8 cellular contexts compared by ENCODE assay signal in genomic region chr2:63050186-63050915, GRCh38. TPM values are rescaled to one million over a fixed set of nuclear protein-coding genes. Genes with fewer than 3 reads are reported as not detected.
DNase-seq lines count a peak whose midpoint lies in the region; ATAC-seq and TF ChIP-seq lines count a peak whose summit lies in the region.

OTX1 (plus strand) TSS chr2:63050830; CDS start chr2:63052991, 2,161 bp downstream.

- TF ChIP-seq POLR2A in lower leg skin (IDR thresholded peaks at IDR 0.05) = no peak

- ATAC-seq in GM18517 (IDR thresholded peaks at IDR 0.05; ENCODE audit: unreplicated experiment) (peak; percentile 65), HG02938 (IDR thresholded peaks at IDR 0.05; ENCODE audit: unreplicated experiment) (peak; percentile 67)
- peak; percentile 86 for ATAC-seq in stimulated activated effector memory CD8-positive, alpha-beta T cell treated with anti-CD3 and anti-CD28 coated beads, Interleukin-12 subunit alpha, Interleukin-12 subunit beta, amount 100 ng/mL, for 72 hours

- peak within 1 kb of the TSS; percentile 85 for H3K4me3 Mint-ChIP-seq in stimulated activated effector memory CD8-positive, alpha-beta T cell treated with anti-CD3 and anti-CD28 coated beads, Interleukin-12 subunit alpha, Interleukin-12 subunit beta, amount 100 ng/mL, for 72 hours

- peaks cover 59% of the 10 kb centered on the region for H3K4me1 Mint-ChIP-seq in stimulated activated effector memory CD8-positive, alpha-beta T cell treated with anti-CD3 and anti-CD28 coated beads, Interleukin-12 subunit alpha, Interleukin-12 subunit beta, amount 100 ng/mL, for 72 hours

- peaks cover under 1% of the 10 kb centered on the region for H3K36me3 Mint-ChIP-seq in stimulated activated effector memory CD8-positive, alpha-beta T cell treated with anti-CD3 and anti-CD28 coated beads, Interleukin-12 subunit alpha, Interleukin-12 subunit beta, amount 100 ng/mL, for 72 hours

- DNase-seq in AG09309 (ENCODE audit: low read depth) (no peak), NCI-H1436 (lab: John Stamatoyannopoulos, UW) (peak; percentile 83), SKM-1 (lab: John Stamatoyannopoulos, UW; ENCODE audit: unreplicated experiment) (peak; percentile 64), cerebellar cortex (ENCODE audit: low spot score) (peak; percentile 66), lower leg skin (ENCODE audit: low spot score in 2 of 2) (peak in 1 of 2 donors; percentile 90)
- DNase-seq in stimulated activated effector memory CD8-positive, alpha-beta T cell treated with anti-CD3 and anti-CD28 coated beads, Interleukin-12 subunit alpha, Interleukin-12 subunit beta, amount 100 ng/mL, for 72 hours (ENCODE audit: low spot score in 2 of 2) = peak in 1 of 2 donors; percentile 84

- H3K4me3 ChIP-seq in AG09309 (ENCODE audit: control insufficient read depth, low read depth, low read length) (peak within 1 kb of the TSS; percentile 68), lower leg skin (ENCODE audit: low read depth, poor library complexity, severe bottlenecking) (peak within 1 kb of the TSS; percentile 66)

- TF ChIP-seq CTCF in AG09309 (IDR thresholded peaks at IDR 0.05; ENCODE audit: control insufficient read depth, insufficient read depth, low read depth, low read length, missing control alignments) (no peak), lower leg skin (IDR thresholded peaks at IDR 0.05) (no peak)

- H3K9me3 Mint-ChIP-seq in stimulated activated effector memory CD8-positive, alpha-beta T cell treated with anti-CD3 and anti-CD28 coated beads, Interleukin-12 subunit alpha, Interleukin-12 subunit beta, amount 100 ng/mL, for 72 hours = no peaks in the 10 kb centered on the region

- 0% methylated on average over 20 to 22 of the region's 86 CpGs for WGBS in lower leg skin, 2 donors

- intact Hi-C loops in lower leg skin (cut with DNase I; ENCODE audit: low total_unique reads) = loop anchor here (10.0 kb wide), 1 partner anchor 1936 kb away; no protein-coding TSS in a partner anchor

- peak within 1 kb of the TSS; percentile 54 for H3K27ac Mint-ChIP-seq in stimulated activated effector memory CD8-positive, alpha-beta T cell treated with anti-CD3 and anti-CD28 coated beads, Interleukin-12 subunit alpha, Interleukin-12 subunit beta, amount 100 ng/mL, for 72 hours

RNA-seq across cellular contexts. Expression of gene OTX1, which starts in this region (rescaled TPM):
- total RNA-seq in lower leg skin = 1 to 10 TPM; 5.3 to 9.2 (median 8.0) TPM
